2 cellular contexts compared by ENCODE assay signal in genomic region chr2:241728000-241728399, GRCh38.
TF ChIP-seq lines count a peak whose summit lies in the region.

No MANE protein-coding gene starts in this region.

TF ChIP-seq in SK-N-SH, 30 proteins besides CTCF, POLR2A, EP300 and RAD21:
- TF ChIP-seq SIN3A (IDR thresholded peaks at IDR 0.05; ENCODE audit: borderline replicate concordance, low read depth, low read length) (no peak), JUND (IDR thresholded peaks at IDR 0.05) (no peak), TAF1 (IDR thresholded peaks at IDR 0.05; ENCODE audit: borderline replicate concordance, low read depth, low read length) (no peak), RFX5 (IDR thresholded peaks at IDR 0.05; ENCODE audit: low read length) (no peak)

TF ChIP-seq in SK-N-SH treated with all-trans-retinoic acid at 6 μM for 48 hours, 23 proteins besides CTCF, POLR2A, EP300 and RAD21:
- TF ChIP-seq, protein P1, sequence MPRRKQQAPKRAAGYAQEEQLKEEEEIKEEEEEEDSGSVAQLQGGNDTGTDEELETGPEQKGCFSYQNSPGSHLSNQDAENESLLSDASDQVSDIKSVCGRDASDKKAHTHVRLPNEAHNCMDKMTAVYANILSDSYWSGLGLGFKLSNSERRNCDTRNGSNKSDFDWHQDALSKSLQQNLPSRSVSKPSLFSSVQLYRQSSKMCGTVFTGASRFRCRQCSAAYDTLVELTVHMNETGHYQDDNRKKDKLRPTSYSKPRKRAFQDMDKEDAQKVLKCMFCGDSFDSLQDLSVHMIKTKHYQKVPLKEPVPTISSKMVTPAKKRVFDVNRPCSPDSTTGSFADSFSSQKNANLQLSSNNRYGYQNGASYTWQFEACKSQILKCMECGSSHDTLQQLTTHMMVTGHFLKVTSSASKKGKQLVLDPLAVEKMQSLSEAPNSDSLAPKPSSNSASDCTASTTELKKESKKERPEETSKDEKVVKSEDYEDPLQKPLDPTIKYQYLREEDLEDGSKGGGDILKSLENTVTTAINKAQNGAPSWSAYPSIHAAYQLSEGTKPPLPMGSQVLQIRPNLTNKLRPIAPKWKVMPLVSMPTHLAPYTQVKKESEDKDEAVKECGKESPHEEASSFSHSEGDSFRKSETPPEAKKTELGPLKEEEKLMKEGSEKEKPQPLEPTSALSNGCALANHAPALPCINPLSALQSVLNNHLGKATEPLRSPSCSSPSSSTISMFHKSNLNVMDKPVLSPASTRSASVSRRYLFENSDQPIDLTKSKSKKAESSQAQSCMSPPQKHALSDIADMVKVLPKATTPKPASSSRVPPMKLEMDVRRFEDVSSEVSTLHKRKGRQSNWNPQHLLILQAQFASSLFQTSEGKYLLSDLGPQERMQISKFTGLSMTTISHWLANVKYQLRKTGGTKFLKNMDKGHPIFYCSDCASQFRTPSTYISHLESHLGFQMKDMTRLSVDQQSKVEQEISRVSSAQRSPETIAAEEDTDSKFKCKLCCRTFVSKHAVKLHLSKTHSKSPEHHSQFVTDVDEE (CRISPR knock-in tag; IDR thresholded peaks at IDR 0.05): no peak
- TF ChIP-seq RARB (CRISPR knock-in tag; IDR thresholded peaks at IDR 0.05) (no peak), ISL1 (CRISPR knock-in tag; IDR thresholded peaks at IDR 0.05) (no peak), CSDC2 (CRISPR knock-in tag; IDR thresholded peaks at IDR 0.05) (no peak), OSR1 (CRISPR knock-in tag; IDR thresholded peaks at IDR 0.05) (no peak), ZNF70 (CRISPR knock-in tag; IDR thresholded peaks at IDR 0.05) (no peak), PATZ1 (CRISPR knock-in tag; IDR thresholded peaks at IDR 0.05; ENCODE audit: borderline replicate concordance) (no peak), TOX (CRISPR knock-in tag; IDR thresholded peaks at IDR 0.05; ENCODE audit: borderline replicate concordance) (no peak), CSRNP3 (CRISPR knock-in tag; IDR thresholded peaks at IDR 0.05) (no peak), BACH2 (CRISPR knock-in tag; IDR thresholded peaks at IDR 0.05; ENCODE audit: borderline replicate concordance) (no peak)
